ENCODE assay signal across 26 cellular contexts in genomic region chr3:79820089-79820488, GRCh38.
"Had no signal": no experiment of that assay in that cellular context is flagged by ENCODE, and none has a peak within 500 bp of the region (broad histone marks: within the 10 kb centered on the region; RNA-seq: fewer than 3 reads in every experiment).

No MANE protein-coding gene starts in this region.

- H3K27ac ChIP-seq: neural progenitor cell, ovary, parathyroid adenoma, psoas muscle, right lobe of liver, sigmoid colon, stomach, thoracic aorta, thyroid gland, tibial nerve, upper lobe of left lung, vagina had no signal

- H3K4me1 ChIP-seq: neural progenitor cell, parathyroid adenoma, psoas muscle, right lobe of liver, sigmoid colon, stomach, thyroid gland, tibial nerve, upper lobe of left lung, vagina had no signal

- H3K9me3 ChIP-seq: ovary, thyroid gland, vagina had no signal

- H3K4me3 Mint-ChIP-seq: nephron; neural progenitor cell; stimulated activated effector memory CD8-positive, alpha-beta T cell treated with anti-CD3 and anti-CD28 coated beads, Interleukin-12 subunit alpha, Interleukin-12 subunit beta, amount 100 ng/mL, for 72 hours; stimulated activated naive B cell treated with anti-CD40 and anti-IgM and Interleukin-4, amounts not matched to agents 10 μg/mL and 1 μg/mL and 100 μg/mL, for 72 hours; stimulated activated naive CD8-positive, alpha-beta T cell treated with anti-CD3 and anti-CD28 coated beads, Interleukin-15, Interleukin-2, amounts not matched to agents 100 ng/mL and 50 ng/mL, for 24 hours had no signal

- DNase-seq: occipital lobe; ovary; posterior cingulate gyrus; psoas muscle; right cardiac atrium; right lobe of liver; sigmoid colon; small intestine; stimulated activated CD4-positive, alpha-beta T cell treated with anti-CD3 and anti-CD28 coated beads, Interleukin-15, amount 100 ng/mL, for 24 hours; stimulated activated CD4-positive, alpha-beta T cell treated with anti-CD3 and anti-CD28 coated beads, Interleukin-2, amount 100 ng/mL, for 24 hours; stimulated activated CD4-positive, alpha-beta T cell treated with anti-CD3 and anti-CD28 coated beads, Interleukin-2, amount 100 ng/mL, for 48 hours; stimulated activated CD4-positive, alpha-beta T cell treated with anti-CD3 and anti-CD28 coated beads, Interleukin-4, amount 100 ng/mL, for 24 hours; stimulated activated naive B cell treated with anti-CD40 and anti-IgM and Interleukin-4, amounts not matched to agents 10 μg/mL and 1 μg/mL and 100 μg/mL, for 72 hours; stimulated activated naive CD4-positive, alpha-beta T cell treated with Interleukin-2 at 50 U/mL for 16 hours; stomach; thyroid gland; upper lobe of left lung had no signal

- H3K27ac Mint-ChIP-seq: nephron; neural progenitor cell; progenitor cell of endocrine pancreas; stimulated activated effector memory CD8-positive, alpha-beta T cell treated with anti-CD3 and anti-CD28 coated beads, Interleukin-12 subunit alpha, Interleukin-12 subunit beta, amount 100 ng/mL, for 72 hours; stimulated activated naive B cell treated with anti-CD40 and anti-IgM and Interleukin-4, amounts not matched to agents 10 μg/mL and 1 μg/mL and 100 μg/mL, for 72 hours; stimulated activated naive CD8-positive, alpha-beta T cell treated with anti-CD3 and anti-CD28 coated beads, Interleukin-15, Interleukin-2, amounts not matched to agents 100 ng/mL and 50 ng/mL, for 24 hours had no signal

- H3K4me1 Mint-ChIP-seq: nephron; neural progenitor cell; stimulated activated effector memory CD8-positive, alpha-beta T cell treated with anti-CD3 and anti-CD28 coated beads, Interleukin-12 subunit alpha, Interleukin-12 subunit beta, amount 100 ng/mL, for 72 hours; stimulated activated naive B cell treated with anti-CD40 and anti-IgM and Interleukin-4, amounts not matched to agents 10 μg/mL and 1 μg/mL and 100 μg/mL, for 72 hours had no signal

- H3K36me3 Mint-ChIP-seq: neural progenitor cell; stimulated activated effector memory CD8-positive, alpha-beta T cell treated with anti-CD3 and anti-CD28 coated beads, Interleukin-12 subunit alpha, Interleukin-12 subunit beta, amount 100 ng/mL, for 72 hours; stimulated activated naive B cell treated with anti-CD40 and anti-IgM and Interleukin-4, amounts not matched to agents 10 μg/mL and 1 μg/mL and 100 μg/mL, for 72 hours had no signal

- H3K9ac ChIP-seq: neural progenitor cell, parathyroid adenoma had no signal

- ATAC-seq: psoas muscle; right cardiac atrium; right lobe of liver; stimulated activated effector memory CD8-positive, alpha-beta T cell treated with anti-CD3 and anti-CD28 coated beads, Interleukin-12 subunit alpha, Interleukin-12 subunit beta, amount 100 ng/mL, for 72 hours; stimulated activated naive B cell treated with anti-CD40 and anti-IgM and Interleukin-4, amounts not matched to agents 10 μg/mL and 1 μg/mL and 100 μg/mL, for 72 hours had no signal

- H3K4me3 ChIP-seq: neural progenitor cell, ovary, psoas muscle, right lobe of liver, sigmoid colon, stomach, thoracic aorta, thyroid gland, tibial nerve, upper lobe of left lung, vagina had no signal

- H3K4me2 ChIP-seq: neural progenitor cell had no signal

- H3K27me3 ChIP-seq: neural progenitor cell, ovary, right lobe of liver, sigmoid colon, stomach, thyroid gland, tibial nerve, upper lobe of left lung, vagina had no signal

- H2AFZ ChIP-seq: neural progenitor cell, parathyroid adenoma had no signal

- H3K27me3 Mint-ChIP-seq: progenitor cell of endocrine pancreas; stimulated activated naive B cell treated with anti-CD40 and anti-IgM and Interleukin-4, amounts not matched to agents 10 μg/mL and 1 μg/mL and 100 μg/mL, for 72 hours; stimulated activated naive CD8-positive, alpha-beta T cell treated with anti-CD3 and anti-CD28 coated beads, Interleukin-15, Interleukin-2, amounts not matched to agents 100 ng/mL and 50 ng/mL, for 24 hours had no signal

- H3K36me3 ChIP-seq: neural progenitor cell, ovary, right lobe of liver, sigmoid colon, stomach, thoracic aorta, thyroid gland, tibial nerve, upper lobe of left lung, vagina had no signal

- H3K79me2 ChIP-seq: parathyroid adenoma had no signal
